Comparison of ENCODE assay signal across 2 cellular contexts in genomic region chr6:137370871-137371633, GRCh38.
TF ChIP-seq lines count a peak whose summit lies in the region.

No MANE protein-coding gene starts in this region.

TF ChIP-seq in GM12878, 131 proteins besides CTCF, POLR2A, EP300 and RAD21 (continued from another document and continues in another):
- TF ChIP-seq ZNF592 (IDR thresholded peaks at IDR 0.05) = peak; percentile 97
- 0 out of 2 replicates have a peak, but pooled peaks have one; percentile 31 for TF ChIP-seq EED (IDR thresholded peaks at IDR 0.05; ENCODE audit: low read depth)
- TF ChIP-seq ZBED1 (IDR thresholded peaks at IDR 0.05; ENCODE audit: borderline replicate concordance) = no peak
- TF ChIP-seq RCOR1 (conservative IDR thresholded peaks at IDR 0.05; ENCODE audit: low read depth, low read length) = no peak
- TF ChIP-seq ZNF687 (IDR thresholded peaks at IDR 0.05) = peak; percentile 94
- no peak for TF ChIP-seq SMAD1 (IDR thresholded peaks at IDR 0.05; ENCODE audit: low read depth, partially characterized antibody)
- TF ChIP-seq IRF5 (IDR thresholded peaks at IDR 0.05; ENCODE audit: borderline replicate concordance) = no peak
- no peak for TF ChIP-seq ZNF384 (IDR thresholded peaks at IDR 0.05; ENCODE audit: borderline replicate concordance, low read depth, low read length)
- TF ChIP-seq MTA3 (IDR thresholded peaks at IDR 0.05; ENCODE audit: borderline replicate concordance, low read length) = no peak
- no peak for TF ChIP-seq NR2C1 (IDR thresholded peaks at IDR 0.05)
- TF ChIP-seq CEBPB (IDR thresholded peaks at IDR 0.05; ENCODE audit: borderline replicate concordance in 1 of 2, low read depth in 2 of 2, low read length in 2 of 2) = no peak
- no peak for TF ChIP-seq SUZ12 (IDR thresholded peaks at IDR 0.05; ENCODE audit: unreplicated experiment)
- no peak for TF ChIP-seq NR2C2 (IDR thresholded peaks at IDR 0.05; ENCODE audit: borderline replicate concordance, control insufficient read depth, insufficient read length, low read depth)
- TF ChIP-seq SREBF1 (IDR thresholded peaks at IDR 0.05; ENCODE audit: low read length) = no peak
- no peak for TF ChIP-seq ZNF24 (IDR thresholded peaks at IDR 0.05)
- TF ChIP-seq PBX3 (IDR thresholded peaks at IDR 0.05; ENCODE audit: insufficient replicate concordance, low read depth, low read length) = no peak
- TF ChIP-seq ZNF217 (IDR thresholded peaks at IDR 0.05) = no peak
- no peak for TF ChIP-seq MXI1 (IDR thresholded peaks at IDR 0.05; ENCODE audit: low read depth, low read length)
- TF ChIP-seq CHD4 (IDR thresholded peaks at IDR 0.05) = no peak

TF ChIP-seq in SK-N-SH, 30 proteins besides CTCF, POLR2A, EP300 and RAD21 (continued from another document):
- TF ChIP-seq USF2 (IDR thresholded peaks at IDR 0.05; ENCODE audit: borderline replicate concordance, low read depth, low read length) (no peak), USF1 (IDR thresholded peaks at IDR 0.05; ENCODE audit: borderline replicate concordance, low read depth) (no peak), FOSL2 (IDR thresholded peaks at IDR 0.05; ENCODE audit: borderline replicate concordance, low read depth) (no peak), FOXJ3 (CRISPR knock-in tag; IDR thresholded peaks at IDR 0.05) (no peak), ZBTB33 (IDR thresholded peaks at IDR 0.05; ENCODE audit: borderline replicate concordance, low read depth) (no peak), MEF2A (IDR thresholded peaks at IDR 0.05; ENCODE audit: borderline replicate concordance, low read depth) (no peak), TCF12 (IDR thresholded peaks at IDR 0.05) (no peak), FOXM1 (IDR thresholded peaks at IDR 0.05; ENCODE audit: low read depth) (no peak)
